In the genomic region with DNA sequence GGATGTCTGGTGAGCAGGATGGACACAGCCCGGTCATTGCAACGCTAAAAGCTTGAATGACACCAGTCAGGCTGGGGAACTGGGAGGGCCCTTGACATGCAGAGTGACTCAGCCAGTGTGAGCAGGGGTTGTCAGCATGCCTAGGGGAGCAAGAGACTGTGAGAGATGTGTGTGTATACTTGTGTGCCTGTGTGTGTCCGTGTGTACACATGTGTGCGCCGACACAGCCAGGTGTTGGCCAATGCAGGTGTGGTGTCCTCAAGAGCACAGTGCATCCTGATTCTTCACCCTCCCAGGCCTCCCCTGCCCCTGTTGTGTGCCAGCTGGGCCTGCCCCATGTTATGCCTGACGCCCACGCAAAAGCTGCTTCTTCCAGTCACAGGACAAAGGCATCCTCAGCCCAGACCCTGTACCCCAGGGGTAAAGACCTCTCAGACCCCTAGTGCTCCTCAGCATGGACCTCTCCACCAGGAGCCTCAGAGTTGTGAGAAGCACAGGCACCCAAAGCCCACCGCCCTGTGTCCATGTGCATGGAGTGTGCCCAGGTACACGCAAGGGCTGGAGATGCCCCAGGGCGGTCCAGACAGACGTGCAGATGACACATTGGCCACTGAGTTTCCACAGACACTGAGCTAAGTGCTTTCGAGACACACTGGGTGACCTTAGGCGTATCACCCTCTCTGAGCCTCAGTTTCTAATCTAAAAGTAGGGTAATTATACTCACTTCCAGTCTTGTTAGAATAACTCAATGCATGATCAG, we compare ENCODE assay signal across 1 cellular context.
A peak's percentile ranks its signal among the peaks of the same experiment; 100 is the strongest.
TF ChIP-seq lines count a peak whose summit lies in the region.

No MANE protein-coding gene starts in this region.

TF ChIP-seq in HepG2, 621 proteins besides CTCF, POLR2A, EP300 and RAD21 (continued from another document and continues in another):
- TF ChIP-seq, protein P1, sequence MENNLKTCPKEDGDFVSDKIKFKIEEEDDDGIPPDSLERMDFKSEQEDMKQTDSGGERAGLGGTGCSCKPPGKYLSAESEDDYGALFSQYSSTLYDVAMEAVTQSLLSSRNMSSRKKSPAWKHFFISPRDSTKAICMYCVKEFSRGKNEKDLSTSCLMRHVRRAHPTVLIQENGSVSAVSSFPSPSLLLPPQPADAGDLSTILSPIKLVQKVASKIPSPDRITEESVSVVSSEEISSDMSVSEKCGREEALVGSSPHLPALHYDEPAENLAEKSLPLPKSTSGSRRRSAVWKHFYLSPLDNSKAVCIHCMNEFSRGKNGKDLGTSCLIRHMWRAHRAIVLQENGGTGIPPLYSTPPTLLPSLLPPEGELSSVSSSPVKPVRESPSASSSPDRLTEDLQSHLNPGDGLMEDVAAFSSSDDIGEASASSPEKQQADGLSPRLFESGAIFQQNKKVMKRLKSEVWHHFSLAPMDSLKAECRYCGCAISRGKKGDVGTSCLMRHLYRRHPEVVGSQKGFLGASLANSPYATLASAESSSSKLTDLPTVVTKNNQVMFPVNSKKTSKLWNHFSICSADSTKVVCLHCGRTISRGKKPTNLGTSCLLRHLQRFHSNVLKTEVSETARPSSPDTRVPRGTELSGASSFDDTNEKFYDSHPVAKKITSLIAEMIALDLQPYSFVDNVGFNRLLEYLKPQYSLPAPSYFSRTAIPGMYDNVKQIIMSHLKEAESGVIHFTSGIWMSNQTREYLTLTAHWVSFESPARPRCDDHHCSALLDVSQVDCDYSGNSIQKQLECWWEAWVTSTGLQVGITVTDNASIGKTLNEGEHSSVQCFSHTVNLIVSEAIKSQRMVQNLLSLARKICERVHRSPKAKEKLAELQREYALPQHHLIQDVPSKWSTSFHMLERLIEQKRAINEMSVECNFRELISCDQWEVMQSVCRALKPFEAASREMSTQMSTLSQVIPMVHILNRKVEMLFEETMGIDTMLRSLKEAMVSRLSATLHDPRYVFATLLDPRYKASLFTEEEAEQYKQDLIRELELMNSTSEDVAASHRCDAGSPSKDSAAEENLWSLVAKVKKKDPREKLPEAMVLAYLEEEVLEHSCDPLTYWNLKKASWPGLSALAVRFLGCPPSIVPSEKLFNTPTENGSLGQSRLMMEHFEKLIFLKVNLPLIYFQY (CRISPR knock-in tag; IDR thresholded peaks at IDR 0.05; ENCODE audit: borderline replicate concordance) = no peak
- TF ChIP-seq, protein P2, sequence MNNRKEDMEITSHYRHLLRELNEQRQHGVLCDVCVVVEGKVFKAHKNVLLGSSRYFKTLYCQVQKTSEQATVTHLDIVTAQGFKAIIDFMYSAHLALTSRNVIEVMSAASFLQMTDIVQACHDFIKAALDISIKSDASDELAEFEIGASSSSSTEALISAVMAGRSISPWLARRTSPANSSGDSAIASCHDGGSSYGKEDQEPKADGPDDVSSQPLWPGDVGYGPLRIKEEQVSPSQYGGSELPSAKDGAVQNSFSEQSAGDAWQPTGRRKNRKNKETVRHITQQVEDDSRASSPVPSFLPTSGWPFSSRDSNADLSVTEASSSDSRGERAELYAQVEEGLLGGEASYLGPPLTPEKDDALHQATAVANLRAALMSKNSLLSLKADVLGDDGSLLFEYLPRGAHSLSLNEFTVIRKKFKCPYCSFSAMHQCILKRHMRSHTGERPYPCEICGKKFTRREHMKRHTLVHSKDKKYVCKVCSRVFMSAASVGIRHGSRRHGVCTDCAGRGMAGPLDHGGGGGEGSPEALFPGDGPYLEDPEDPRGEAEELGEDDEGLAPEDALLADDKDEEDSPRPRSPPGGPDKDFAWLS (CRISPR knock-in tag; IDR thresholded peaks at IDR 0.05; ENCODE audit: borderline replicate concordance) = no peak
- no peak for TF ChIP-seq NFATC3 (CRISPR knock-in tag; IDR thresholded peaks at IDR 0.05)
- TF ChIP-seq ZFP37 (CRISPR knock-in tag; IDR thresholded peaks at IDR 0.05; ENCODE audit: borderline replicate concordance) = no peak
- no peak for TF ChIP-seq ZIK1 (CRISPR knock-in tag; IDR thresholded peaks at IDR 0.05; ENCODE audit: borderline replicate concordance, low read depth)
- no peak for TF ChIP-seq ZNF547 (CRISPR knock-in tag; IDR thresholded peaks at IDR 0.05)
- no peak for TF ChIP-seq EHMT2 (IDR thresholded peaks at IDR 0.05; ENCODE audit: borderline replicate concordance, low read depth, low read length)
- no peak for TF ChIP-seq MED13 (CRISPR knock-in tag; IDR thresholded peaks at IDR 0.05)
- 0 out of 2 replicates have a peak, but pooled peaks have one; percentile 3 for TF ChIP-seq ERF (CRISPR knock-in tag; IDR thresholded peaks at IDR 0.05)
- TF ChIP-seq ZNF354B (CRISPR knock-in tag; IDR thresholded peaks at IDR 0.05) = no peak
- no peak for TF ChIP-seq STAG1 (CRISPR knock-in tag; IDR thresholded peaks at IDR 0.05)
- TF ChIP-seq CBX1 (IDR thresholded peaks at IDR 0.05; ENCODE audit: low read depth) = no peak
- no peak for TF ChIP-seq AKAP8 (CRISPR knock-in tag; IDR thresholded peaks at IDR 0.05)
- TF ChIP-seq ZNF672 (CRISPR knock-in tag; IDR thresholded peaks at IDR 0.05) = no peak
- no peak for TF ChIP-seq ASH2L (IDR thresholded peaks at IDR 0.05; ENCODE audit: insufficient read length, low read depth, low read length)
- no peak for TF ChIP-seq HDAC1 (CRISPR knock-in tag; IDR thresholded peaks at IDR 0.05)
- 0 out of 2 replicates have a peak, but pooled peaks have one; percentile 43 for TF ChIP-seq ZNF772 (CRISPR knock-in tag; IDR thresholded peaks at IDR 0.05)
- TF ChIP-seq ZNF337 (CRISPR knock-in tag; IDR thresholded peaks at IDR 0.05; ENCODE audit: borderline replicate concordance, low read depth) = no peak
- no peak for TF ChIP-seq ZFP62 (CRISPR knock-in tag; IDR thresholded peaks at IDR 0.05)
- TF ChIP-seq ZNF263 (CRISPR knock-in tag; IDR thresholded peaks at IDR 0.05) = no peak
- TF ChIP-seq, protein P3, sequence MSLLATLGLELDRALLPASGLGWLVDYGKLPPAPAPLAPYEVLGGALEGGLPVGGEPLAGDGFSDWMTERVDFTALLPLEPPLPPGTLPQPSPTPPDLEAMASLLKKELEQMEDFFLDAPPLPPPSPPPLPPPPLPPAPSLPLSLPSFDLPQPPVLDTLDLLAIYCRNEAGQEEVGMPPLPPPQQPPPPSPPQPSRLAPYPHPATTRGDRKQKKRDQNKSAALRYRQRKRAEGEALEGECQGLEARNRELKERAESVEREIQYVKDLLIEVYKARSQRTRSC (CRISPR knock-in tag; IDR thresholded peaks at IDR 0.05; ENCODE audit: low read depth) = no peak
- TF ChIP-seq, protein P4, sequence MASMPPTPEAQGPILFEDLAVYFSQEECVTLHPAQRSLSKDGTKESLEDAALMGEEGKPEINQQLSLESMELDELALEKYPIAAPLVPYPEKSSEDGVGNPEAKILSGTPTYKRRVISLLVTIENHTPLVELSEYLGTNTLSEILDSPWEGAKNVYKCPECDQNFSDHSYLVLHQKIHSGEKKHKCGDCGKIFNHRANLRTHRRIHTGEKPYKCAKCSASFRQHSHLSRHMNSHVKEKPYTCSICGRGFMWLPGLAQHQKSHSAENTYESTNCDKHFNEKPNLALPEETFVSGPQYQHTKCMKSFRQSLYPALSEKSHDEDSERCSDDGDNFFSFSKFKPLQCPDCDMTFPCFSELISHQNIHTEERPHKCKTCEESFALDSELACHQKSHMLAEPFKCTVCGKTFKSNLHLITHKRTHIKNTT (CRISPR knock-in tag; IDR thresholded peaks at IDR 0.05) = no peak
- TF ChIP-seq, protein P5, sequence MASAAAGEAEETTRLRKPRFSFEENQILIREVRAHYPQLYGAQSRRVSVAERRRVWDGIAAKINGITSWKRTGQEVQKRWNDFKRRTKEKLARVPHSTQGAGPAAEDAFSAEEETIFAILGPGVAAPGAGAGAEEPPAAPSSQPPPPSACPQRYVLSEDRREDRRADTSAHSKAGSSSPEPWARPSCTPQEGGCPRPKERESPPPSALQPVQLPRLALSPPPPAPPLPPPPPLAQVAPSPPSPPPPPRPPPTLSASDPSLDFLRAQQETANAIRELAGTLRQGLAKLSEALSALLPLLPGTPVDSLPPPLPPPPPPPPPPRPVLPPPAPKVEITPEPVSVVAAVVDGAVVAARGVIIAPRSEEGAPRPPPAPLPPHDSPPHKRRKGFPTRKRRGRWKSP (CRISPR knock-in tag; IDR thresholded peaks at IDR 0.05) = no peak
- no peak for TF ChIP-seq PHF5A (CRISPR knock-in tag; IDR thresholded peaks at IDR 0.05; ENCODE audit: low read depth, unreplicated experiment)
- TF ChIP-seq ADNP (CRISPR knock-in tag; IDR thresholded peaks at IDR 0.05) = no peak
- peak; percentile 90; the same call in 1 of the 2 replicates for TF ChIP-seq ZNF782 (CRISPR knock-in tag; IDR thresholded peaks at IDR 0.05; ENCODE audit: borderline replicate concordance)
- TF ChIP-seq ZNF724P (CRISPR knock-in tag; IDR thresholded peaks at IDR 0.05; ENCODE audit: borderline replicate concordance) = no peak
- no peak for TF ChIP-seq ZKSCAN5 (CRISPR knock-in tag; IDR thresholded peaks at IDR 0.05)
- no peak for TF ChIP-seq PAX8 (CRISPR knock-in tag; IDR thresholded peaks at IDR 0.05; ENCODE audit: borderline replicate concordance)
- no peak for TF ChIP-seq ZNF451 (CRISPR knock-in tag; IDR thresholded peaks at IDR 0.05)
- TF ChIP-seq, protein P6, sequence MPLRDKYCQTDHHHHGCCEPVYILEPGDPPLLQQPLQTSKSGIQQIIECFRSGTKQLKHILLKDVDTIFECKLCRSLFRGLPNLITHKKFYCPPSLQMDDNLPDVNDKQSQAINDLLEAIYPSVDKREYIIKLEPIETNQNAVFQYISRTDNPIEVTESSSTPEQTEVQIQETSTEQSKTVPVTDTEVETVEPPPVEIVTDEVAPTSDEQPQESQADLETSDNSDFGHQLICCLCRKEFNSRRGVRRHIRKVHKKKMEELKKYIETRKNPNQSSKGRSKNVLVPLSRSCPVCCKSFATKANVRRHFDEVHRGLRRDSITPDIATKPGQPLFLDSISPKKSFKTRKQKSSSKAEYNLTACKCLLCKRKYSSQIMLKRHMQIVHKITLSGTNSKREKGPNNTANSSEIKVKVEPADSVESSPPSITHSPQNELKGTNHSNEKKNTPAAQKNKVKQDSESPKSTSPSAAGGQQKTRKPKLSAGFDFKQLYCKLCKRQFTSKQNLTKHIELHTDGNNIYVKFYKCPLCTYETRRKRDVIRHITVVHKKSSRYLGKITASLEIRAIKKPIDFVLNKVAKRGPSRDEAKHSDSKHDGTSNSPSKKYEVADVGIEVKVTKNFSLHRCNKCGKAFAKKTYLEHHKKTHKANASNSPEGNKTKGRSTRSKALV (CRISPR knock-in tag; IDR thresholded peaks at IDR 0.05) = no peak
- TF ChIP-seq SYNCRIP (IDR thresholded peaks at IDR 0.05; ENCODE audit: insufficient read depth, low read depth, low read length) = no peak
- TF ChIP-seq XBP1 (CRISPR knock-in tag; IDR thresholded peaks at IDR 0.05) = no peak
- TF ChIP-seq SNAPC2 (CRISPR knock-in tag; IDR thresholded peaks at IDR 0.05) = 0 out of 2 replicates have a peak, but pooled peaks have one; percentile 39
- TF ChIP-seq AHR (CRISPR knock-in tag; IDR thresholded peaks at IDR 0.05) = no peak; the same call in 1 of the 2 replicates
- no peak for TF ChIP-seq ARNT2 (CRISPR knock-in tag; IDR thresholded peaks at IDR 0.05; ENCODE audit: low read depth)
- TF ChIP-seq, protein P7, sequence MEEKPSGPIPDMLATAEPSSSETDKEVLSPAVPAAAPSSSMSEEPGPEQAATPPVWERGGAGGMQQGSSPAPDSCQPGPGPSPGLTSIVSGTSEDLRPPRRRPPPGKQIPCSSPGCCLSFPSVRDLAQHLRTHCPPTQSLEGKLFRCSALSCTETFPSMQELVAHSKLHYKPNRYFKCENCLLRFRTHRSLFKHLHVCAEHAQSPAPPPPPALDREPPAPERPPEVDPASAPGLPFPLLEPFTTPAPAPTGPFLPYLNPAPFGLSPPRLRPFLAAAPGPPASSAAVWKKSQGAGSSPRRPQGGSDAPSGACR (CRISPR knock-in tag; IDR thresholded peaks at IDR 0.05) = no peak
- TF ChIP-seq CBFB (CRISPR knock-in tag; IDR thresholded peaks at IDR 0.05) = 0 out of 2 replicates have a peak, but pooled peaks have one; percentile 25
- TF ChIP-seq, protein P8, sequence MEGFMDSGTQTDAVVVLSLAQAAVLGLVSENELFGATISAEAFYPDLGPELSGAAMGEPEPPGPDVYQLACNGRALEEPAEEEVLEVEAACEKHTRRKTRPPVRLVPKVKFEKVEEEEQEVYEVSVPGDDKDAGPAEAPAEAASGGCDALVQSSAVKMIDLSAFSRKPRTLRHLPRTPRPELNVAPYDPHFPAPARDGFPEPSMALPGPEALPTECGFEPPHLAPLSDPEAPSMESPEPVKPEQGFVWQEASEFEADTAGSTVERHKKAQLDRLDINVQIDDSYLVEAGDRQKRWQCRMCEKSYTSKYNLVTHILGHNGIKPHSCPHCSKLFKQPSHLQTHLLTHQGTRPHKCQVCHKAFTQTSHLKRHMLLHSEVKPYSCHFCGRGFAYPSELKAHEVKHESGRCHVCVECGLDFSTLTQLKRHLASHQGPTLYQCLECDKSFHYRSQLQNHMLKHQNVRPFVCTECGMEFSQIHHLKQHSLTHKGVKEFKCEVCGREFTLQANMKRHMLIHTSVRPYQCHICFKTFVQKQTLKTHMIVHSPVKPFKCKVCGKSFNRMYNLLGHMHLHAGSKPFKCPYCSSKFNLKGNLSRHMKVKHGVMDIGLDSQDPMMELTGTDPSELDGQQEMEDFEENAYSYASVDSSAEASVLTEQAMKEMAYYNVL (CRISPR knock-in tag; IDR thresholded peaks at IDR 0.05; ENCODE audit: borderline replicate concordance) = no peak
- TF ChIP-seq ZNF766 (CRISPR knock-in tag; IDR thresholded peaks at IDR 0.05; ENCODE audit: borderline replicate concordance) = no peak
- no peak for TF ChIP-seq ZFP1 (CRISPR knock-in tag; IDR thresholded peaks at IDR 0.05)
- no peak for TF ChIP-seq SMARCC2 (IDR thresholded peaks at IDR 0.05)
- no peak for TF ChIP-seq KLF6 (CRISPR knock-in tag; IDR thresholded peaks at IDR 0.05)
- TF ChIP-seq MEIS1 (CRISPR knock-in tag; IDR thresholded peaks at IDR 0.05; ENCODE audit: borderline replicate concordance) = 0 out of 2 replicates have a peak, but pooled peaks have one; percentile 67
- TF ChIP-seq FOXA1 (IDR thresholded peaks at IDR 0.05) = no peak
- TF ChIP-seq FOXA1 (CRISPR knock-in tag; IDR thresholded peaks at IDR 0.05) = peak; percentile 65
- 0 out of 2 replicates have a peak, but pooled peaks have one; percentile 36 for TF ChIP-seq SALL1 (CRISPR knock-in tag; IDR thresholded peaks at IDR 0.05)
- TF ChIP-seq NFRKB (IDR thresholded peaks at IDR 0.05) = no peak
- no peak for TF ChIP-seq NR3C1 (CRISPR knock-in tag; IDR thresholded peaks at IDR 0.05)
- TF ChIP-seq, protein P9, sequence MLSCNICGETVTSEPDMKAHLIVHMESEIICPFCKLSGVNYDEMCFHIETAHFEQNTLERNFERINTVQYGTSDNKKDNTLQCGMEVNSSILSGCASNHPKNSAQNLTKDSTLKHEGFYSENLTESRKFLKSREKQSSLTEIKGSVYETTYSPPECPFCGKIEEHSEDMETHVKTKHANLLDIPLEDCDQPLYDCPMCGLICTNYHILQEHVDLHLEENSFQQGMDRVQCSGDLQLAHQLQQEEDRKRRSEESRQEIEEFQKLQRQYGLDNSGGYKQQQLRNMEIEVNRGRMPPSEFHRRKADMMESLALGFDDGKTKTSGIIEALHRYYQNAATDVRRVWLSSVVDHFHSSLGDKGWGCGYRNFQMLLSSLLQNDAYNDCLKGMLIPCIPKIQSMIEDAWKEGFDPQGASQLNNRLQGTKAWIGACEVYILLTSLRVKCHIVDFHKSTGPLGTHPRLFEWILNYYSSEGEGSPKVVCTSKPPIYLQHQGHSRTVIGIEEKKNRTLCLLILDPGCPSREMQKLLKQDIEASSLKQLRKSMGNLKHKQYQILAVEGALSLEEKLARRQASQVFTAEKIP (CRISPR knock-in tag; IDR thresholded peaks at IDR 0.05; ENCODE audit: borderline replicate concordance) = no peak
- TF ChIP-seq MLLT10 (CRISPR knock-in tag; IDR thresholded peaks at IDR 0.05) = no peak
- no peak for TF ChIP-seq SMAD3 (CRISPR knock-in tag; IDR thresholded peaks at IDR 0.05)
- no peak for TF ChIP-seq ZNF790 (CRISPR knock-in tag; IDR thresholded peaks at IDR 0.05; ENCODE audit: borderline replicate concordance)
